Comparison of ENCODE assay signal across 15 cellular contexts in the genomic region with DNA sequence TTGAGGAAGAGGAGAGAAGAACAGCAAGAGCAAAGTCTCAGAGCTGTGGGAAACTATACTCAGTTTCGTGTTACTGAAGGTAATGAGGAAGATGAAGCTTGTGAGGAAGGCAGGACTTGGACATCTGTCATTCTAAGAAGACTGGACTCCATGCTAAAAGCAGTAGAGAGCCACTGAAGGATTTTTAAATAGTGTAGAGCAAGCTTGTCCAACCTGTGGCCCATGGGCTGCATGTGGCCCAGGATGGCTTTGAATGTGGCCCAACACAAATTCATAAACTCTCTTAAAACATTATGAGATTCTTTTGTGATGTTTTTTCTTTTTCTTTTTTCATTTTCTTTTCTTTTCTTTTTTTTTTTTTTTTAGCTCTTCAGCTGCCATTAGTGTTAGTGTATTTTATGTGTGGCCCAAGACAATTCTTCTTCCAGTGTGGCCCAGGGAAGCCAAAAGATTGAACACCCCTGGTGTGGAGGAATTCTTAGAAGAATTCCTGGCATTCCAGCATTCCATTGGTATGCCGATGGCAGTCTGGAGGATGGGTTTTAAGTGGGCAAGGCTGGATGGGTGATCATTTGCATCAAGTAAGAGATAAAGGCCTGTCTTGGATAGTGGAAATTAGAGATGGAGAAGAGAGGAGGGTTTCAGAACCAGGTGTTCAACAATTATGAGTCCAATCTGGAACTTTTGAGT. TPM values are rescaled to one million over a fixed set of nuclear protein-coding genes. Genes with fewer than 3 reads are reported as not detected.
A peak's percentile ranks its signal among the peaks of the same experiment; 100 is the strongest.
DNase-seq lines count a peak whose midpoint lies in the region; ATAC-seq and TF ChIP-seq lines count a peak whose summit lies in the region.
"Had no signal": no experiment of that assay in that cellular context is flagged by ENCODE, and none has a peak within 500 bp of the region (broad histone marks: within the 10 kb centered on the region; RNA-seq: fewer than 3 reads in every experiment).

No MANE protein-coding gene starts in this region.

- DNase-seq in AG10803 (ENCODE audit: low read depth) (peak; percentile 75), HS-27A (ENCODE audit: low read depth) (peak; percentile 81), T1000 (lab: John Stamatoyannopoulos, UW) (peak; percentile 8), kidney glomerular epithelial cell (lab: John Stamatoyannopoulos, UW) (peak; percentile 60), hepatocyte (ENCODE audit: low spot score) (no peak), nucleus accumbens (lab: John Stamatoyannopoulos, UW) (no peak)
- DNase-seq: activated CD4-positive, alpha-beta T cell treated with anti-CD3 and anti-CD28 coated beads for 36 hours; glutamatergic neuron; NCI-H1694; NCI-H774 had no signal

- 55% methylated on average over 2 of the region's 2 CpGs for WGBS in hepatocyte (ENCODE audit: low lambda C conversion rate, missing lambda C conversion rate)

- no peaks in the 10 kb centered on the region for H3K9me3 ChIP-seq in hepatocyte (ENCODE audit: low read depth)
- H3K9me3 ChIP-seq: ascending aorta had no signal

- no peaks in the 10 kb centered on the region for H3K27me3 ChIP-seq in hepatocyte
- H3K27me3 ChIP-seq: ascending aorta had no signal

- H3K4me2 ChIP-seq in hepatocyte: no peak overlapping the region

- H3K4me3 ChIP-seq in AG10803 (ENCODE audit: low read length) (no peak overlapping the region), hepatocyte (no peak overlapping the region)
- H3K4me3 ChIP-seq: ascending aorta, lung had no signal

- H3K27ac ChIP-seq in hepatocyte: no peak overlapping the region
- H3K27ac ChIP-seq: ascending aorta, parathyroid adenoma had no signal

- H2AFZ ChIP-seq in hepatocyte: no peak overlapping the region
- H2AFZ ChIP-seq: parathyroid adenoma had no signal

- ATAC-seq in GM19035 (IDR thresholded peaks at IDR 0.05; ENCODE audit: unreplicated experiment): no peak
- ATAC-seq in HG03378 (IDR thresholded peaks at IDR 0.05; ENCODE audit: unreplicated experiment): no peak
- ATAC-seq: activated CD4-positive, alpha-beta T cell treated with anti-CD3 and anti-CD28 coated beads for 36 hours had no signal

- H3K36me3 ChIP-seq in hepatocyte (replicated peaks; ENCODE audit: insufficient read depth, low read depth): no peaks in the 10 kb centered on the region
- H3K36me3 ChIP-seq: ascending aorta had no signal

- no peaks in the 10 kb centered on the region for H4K20me1 ChIP-seq in hepatocyte (ENCODE audit: insufficient read depth, poor library complexity, severe bottlenecking)

- peaks cover 9% of the 10 kb centered on the region for H3K79me2 ChIP-seq in hepatocyte
- H3K79me2 ChIP-seq: parathyroid adenoma had no signal

- TF ChIP-seq CTCF in AG10803 (conservative IDR thresholded peaks at IDR 0.05; ENCODE audit: low read length) (no peak), hepatocyte (IDR thresholded peaks at IDR 0.05; ENCODE audit: poor library complexity) (no peak)

- no peaks in the 10 kb centered on the region for H3K9me2 ChIP-seq in hepatocyte (replicated peaks; ENCODE audit: insufficient read depth)

- peaks cover 5% of the 10 kb centered on the region for H3K4me1 ChIP-seq in hepatocyte (ENCODE audit: insufficient read depth)
- H3K4me1 ChIP-seq: ascending aorta, parathyroid adenoma had no signal

RNA-seq across cellular contexts. Expression of a gene that starts 6.9 kb away (rescaled TPM):
- 164 and 182 TPM in 2 replicates for total RNA-seq in hepatocyte
- polyA plus RNA-seq in hepatocyte: 160 and 192 TPM in 2 replicates

Comparison
In these comparisons a context has a peak if more than half of its experiments do, and no peak if none do; other contexts are left out.
1. DNase-seq: peak in AG10803 (single experiment), HS-27A (single experiment), T1000 (single experiment) and kidney glomerular epithelial cell (single experiment); none in hepatocyte (single experiment) and nucleus accumbens (0 of 56).